In the genomic region with DNA sequence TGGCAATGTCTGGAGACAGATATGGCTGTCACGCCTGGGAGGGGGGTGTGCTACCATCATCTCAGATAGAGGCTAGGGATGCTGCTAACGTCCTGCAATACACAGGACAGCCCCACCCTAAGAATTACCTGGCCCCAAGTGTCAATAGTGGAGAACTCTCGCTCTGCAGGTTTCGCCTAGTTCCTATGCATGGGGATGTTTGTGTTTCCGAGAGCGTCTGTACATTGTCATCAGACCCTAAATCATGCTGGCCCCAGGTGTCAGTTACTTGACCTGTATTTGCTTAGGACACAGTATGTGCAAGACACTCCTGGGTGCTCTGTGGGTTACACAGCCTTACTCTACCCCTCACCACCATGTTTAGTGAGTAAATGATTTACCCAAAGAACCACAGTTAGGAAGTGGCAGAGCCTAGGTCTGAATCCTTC, we compare ENCODE assay signal across 10 cellular contexts.
DNase-seq lines count a peak whose midpoint lies in the region; ATAC-seq and TF ChIP-seq lines count a peak whose summit lies in the region.
"Had no signal": no experiment of that assay in that cellular context is flagged by ENCODE, and none has a peak within 500 bp of the region (broad histone marks: within the 10 kb centered on the region; RNA-seq: fewer than 3 reads in every experiment).

No MANE protein-coding gene starts in this region.

- no peak overlapping the region for H3K4ac ChIP-seq in neuronal stem cell (ENCODE audit: low read length)

- no peaks in the 10 kb centered on the region for H3K36me3 ChIP-seq in gastrocnemius medialis
- no peaks in the 10 kb centered on the region for H3K36me3 ChIP-seq in neuronal stem cell (replicated peaks in 1 of 2; ENCODE audit: control insufficient read depth in 2 of 2, insufficient read depth in 2 of 2, low read length in 2 of 2)

- TF ChIP-seq POLR2A in gastrocnemius medialis (IDR thresholded peaks at IDR 0.05) = no peak

- no peak overlapping the region for H3K23ac ChIP-seq in neuronal stem cell (ENCODE audit: low read depth, low read length, poor library complexity)

- H3K4me3 Mint-ChIP-seq in IgD-negative memory B cell = no peak overlapping the region
- H3K4me3 Mint-ChIP-seq: neural crest cell had no signal

- no peak for DNase-seq in HEK293T (ENCODE audit: extremely low spot score)
- DNase-seq in gastrocnemius medialis = no peak
- no peak for DNase-seq in hippocampal formation (lab: John Stamatoyannopoulos, UW)
- no peak for DNase-seq in neuronal stem cell (ENCODE audit: low spot score)
- DNase-seq in effector CD8-positive, alpha-beta T cell (lab: John Stamatoyannopoulos, UW) = no peak
- no peak for DNase-seq in GDM1 (lab: John Stamatoyannopoulos, UW)
- DNase-seq: activated CD4-positive, CD25-positive, alpha-beta regulatory T cell treated with anti-CD3 and anti-CD28 coated beads, Interleukin-2, amount 50 U/mL, for 72 hours had no signal

- in situ Hi-C loops in gastrocnemius medialis (cut with MboI; ENCODE audit: low sequenced_read_pairs in 4 of 4) = no loop called here

- no peak overlapping the region for H2BK120ac ChIP-seq in neuronal stem cell (ENCODE audit: low read depth, low read length)

- no peak overlapping the region for H2BK15ac ChIP-seq in neuronal stem cell (ENCODE audit: low read length)

- no peak overlapping the region for H2AFZ ChIP-seq in neuronal stem cell (ENCODE audit: low read length)

- no peak overlapping the region for H3K4me2 ChIP-seq in neuronal stem cell (ENCODE audit: insufficient read depth, low read length, poor library complexity, severe bottlenecking)

- H3K27ac Mint-ChIP-seq in IgD-negative memory B cell = peak overlapping the region in 2 of 3 donors; percentile 5 to 46

- TF ChIP-seq CTCF in gastrocnemius medialis (IDR thresholded peaks at IDR 0.05 in 4 of 5, conservative IDR thresholded peaks at IDR 0.05 in 1 of 5) = no peak

- no peak overlapping the region for H2AK5ac ChIP-seq in neuronal stem cell (ENCODE audit: low read depth, low read length)

- POLR2A ChIA-PET in HEK293T (lab: Yijun Ruan, JAX) = no interaction called here

- no CpG with 5 or more reads among the region's 6 CpGs for WGBS in neuronal stem cell (ENCODE audit: extremely low coverage in 2 of 2, insufficient read length in 2 of 2, insufficient replicate concordance in 1 of 2), 2 donors

- H3K27me3 ChIP-seq in gastrocnemius medialis (no peaks in the 10 kb centered on the region), neuronal stem cell (ENCODE audit: control insufficient read depth in 3 of 3, insufficient read depth in 3 of 3, low read depth in 1 of 3, low read length in 3 of 3) (no peaks in the 10 kb centered on the region)

- H3K4me1 Mint-ChIP-seq in IgD-negative memory B cell = peaks cover 32 to 45% (median 36%) of the 10 kb centered on the region in 3 donors

- H3K4me3 ChIP-seq in gastrocnemius medialis = no peak overlapping the region
- H3K4me3 ChIP-seq in neuronal stem cell (ENCODE audit: low read length in 2 of 2) = no peak overlapping the region

- no peak overlapping the region for H2BK12ac ChIP-seq in neuronal stem cell (ENCODE audit: low read length)

- no peak overlapping the region for H2BK5ac ChIP-seq in neuronal stem cell (ENCODE audit: low read length)

- H3K9ac ChIP-seq in neuronal stem cell (ENCODE audit: low read depth, low read length, poor library complexity) = no peak overlapping the region

- CTCF ChIA-PET in HEK293T (lab: Yijun Ruan, JAX) = no interaction called here

- H3K14ac ChIP-seq in neuronal stem cell (ENCODE audit: low read length) = no peak overlapping the region

- H3K27ac ChIP-seq in gastrocnemius medialis (peak overlapping the region; percentile 93 to 97 (median 94)), neuronal stem cell (replicated peaks; ENCODE audit: low read length) (no peak overlapping the region)

- H3K36me3 Mint-ChIP-seq in IgD-negative memory B cell = no peaks in the 10 kb centered on the region

- H3K27me3 Mint-ChIP-seq in IgD-negative memory B cell = no peaks in the 10 kb centered on the region

- H4K91ac ChIP-seq in neuronal stem cell (ENCODE audit: low read depth, low read length, poor library complexity) = no peak overlapping the region

- H3K4me1 ChIP-seq in gastrocnemius medialis = peaks cover 94 to 95% of the 10 kb centered on the region in 2 donors
- H3K4me1 ChIP-seq in neuronal stem cell (ENCODE audit: control insufficient read depth in 2 of 2, insufficient read depth in 1 of 2, low read depth in 1 of 2, low read length in 2 of 2) = peaks cover 6 to 19% of the 10 kb centered on the region in 2 donors

- no peaks in the 10 kb centered on the region for H3K9me3 ChIP-seq in gastrocnemius medialis
- no peaks in the 10 kb centered on the region for H3K9me3 ChIP-seq in neuronal stem cell (replicated peaks in 1 of 2; ENCODE audit: control insufficient read depth in 2 of 2, insufficient read depth in 1 of 2, low read depth in 1 of 2, low read length in 2 of 2)

- no peak overlapping the region for H3K18ac ChIP-seq in neuronal stem cell (ENCODE audit: low read length)

- intact Hi-C loops in gastrocnemius medialis (cut with DNase I; ENCODE audit: low total_unique reads) = no loop called here

- H4K8ac ChIP-seq in neuronal stem cell (ENCODE audit: low read depth, low read length) = no peak overlapping the region

- ATAC-seq in GM18861 (IDR thresholded peaks at IDR 0.05; ENCODE audit: unreplicated experiment) = peak; percentile 83
- no peak for ATAC-seq in gastrocnemius medialis

- no peaks in the 10 kb centered on the region for H3K9me3 Mint-ChIP-seq in IgD-negative memory B cell
- H3K9me3 Mint-ChIP-seq: neural crest cell had no signal

- H3K79me1 ChIP-seq in neuronal stem cell (ENCODE audit: low read depth, low read length) = no peaks in the 10 kb centered on the region

TF ChIP-seq in HEK293T, 16 proteins besides CTCF, POLR2A, EP300 and RAD21:
- no peak for TF ChIP-seq L3MBTL2 (conservative IDR thresholded peaks at IDR 0.05)
- TF ChIP-seq, protein P1, sequence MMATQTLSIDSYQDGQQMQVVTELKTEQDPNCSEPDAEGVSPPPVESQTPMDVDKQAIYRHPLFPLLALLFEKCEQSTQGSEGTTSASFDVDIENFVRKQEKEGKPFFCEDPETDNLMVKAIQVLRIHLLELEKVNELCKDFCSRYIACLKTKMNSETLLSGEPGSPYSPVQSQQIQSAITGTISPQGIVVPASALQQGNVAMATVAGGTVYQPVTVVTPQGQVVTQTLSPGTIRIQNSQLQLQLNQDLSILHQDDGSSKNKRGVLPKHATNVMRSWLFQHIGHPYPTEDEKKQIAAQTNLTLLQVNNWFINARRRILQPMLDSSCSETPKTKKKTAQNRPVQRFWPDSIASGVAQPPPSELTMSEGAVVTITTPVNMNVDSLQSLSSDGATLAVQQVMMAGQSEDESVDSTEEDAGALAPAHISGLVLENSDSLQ (IDR thresholded peaks at IDR 0.05) = peak; percentile 72
